In genomic region chr1:155245163-155245524, GRCh38 we compare ENCODE assay signal across 8 cellular contexts. TPM values are rescaled to one million over a fixed set of nuclear protein-coding genes. Genes with fewer than 3 reads are reported as not detected.
DNase-seq lines count a peak whose midpoint lies in the region; ATAC-seq and TF ChIP-seq lines count a peak whose summit lies in the region.

No MANE protein-coding gene starts in this region.

- 62 to 66% methylated on average over 8 of the region's 8 CpGs for WGBS in heart right ventricle, 2 donors
- 71 to 81% methylated on average over 6 to 7 of the region's 8 CpGs for WGBS in mesodermal cell (ENCODE audit: insufficient coverage in 2 of 2), 2 experiments

- peaks cover 49% of the 10 kb centered on the region for H3K4me1 Mint-ChIP-seq in brain

- H3K4me3 Mint-ChIP-seq in brain = peak overlapping the region; percentile 77 to 86 (median 80)

- peak overlapping the region; percentile 85 to 97 (median 92) for H3K27ac Mint-ChIP-seq in brain

- H3K27ac ChIP-seq in heart right ventricle = peak overlapping the region; percentile 71 to 96 (median 92)
- H3K27ac ChIP-seq in mesodermal cell (ENCODE audit: low read depth, low read length, severe bottlenecking) = peak overlapping the region; percentile 90
- peak overlapping the region; percentile 93 to 94 for H3K27ac ChIP-seq in uterus

- H3K9me3 ChIP-seq in heart right ventricle = no peaks in the 10 kb centered on the region
- no peaks in the 10 kb centered on the region for H3K9me3 ChIP-seq in mesodermal cell (ENCODE audit: control insufficient read depth, low read length)
- H3K9me3 ChIP-seq in uterus = no peaks in the 10 kb centered on the region

- H3K27me3 ChIP-seq in heart right ventricle (no peaks in the 10 kb centered on the region), uterus (peaks cover 0 to 3% of the 10 kb centered on the region in 2 donors)

- no peak for TF ChIP-seq POLR2A in uterus (IDR thresholded peaks at IDR 0.05)

- peak overlapping the region in 9 of 10 donors; percentile 46 to 84 (median 70) for H3K4me3 ChIP-seq in heart right ventricle
- H3K4me3 ChIP-seq in mesodermal cell (ENCODE audit: extremely low read depth, insufficient read depth, low read length, poor library complexity, severe bottlenecking) = peak overlapping the region; percentile 64
- peak overlapping the region; percentile 47 to 51 for H3K4me3 ChIP-seq in uterus

- H3K36me3 Mint-ChIP-seq in brain = peaks cover 6% of the 10 kb centered on the region

- peaks cover 6% of the 10 kb centered on the region for H3K27me3 Mint-ChIP-seq in brain

- peaks cover 3 to 42% (median 26%) of the 10 kb centered on the region in 9 donors for H3K4me1 ChIP-seq in heart right ventricle
- peaks cover 11% of the 10 kb centered on the region for H3K4me1 ChIP-seq in mesodermal cell (ENCODE audit: control insufficient read depth, insufficient read depth, low read length, poor library complexity, severe bottlenecking)
- H3K4me1 ChIP-seq in uterus = peaks cover 0 to 4% of the 10 kb centered on the region in 2 donors

- H3K36me3 ChIP-seq in heart right ventricle = peaks cover 0 to 25% (median 4%) of the 10 kb centered on the region in 9 donors
- H3K36me3 ChIP-seq in mesodermal cell (ENCODE audit: control insufficient read depth, insufficient read depth, low read length) = peaks cover 40% of the 10 kb centered on the region
- no peaks in the 10 kb centered on the region for H3K36me3 ChIP-seq in uterus

- peaks cover 0 to 9% (median 0%) of the 10 kb centered on the region in 5 experiments for H3K9me3 Mint-ChIP-seq in brain

- intact Hi-C loops in heart right ventricle (cut with DNase I) (loop anchor here in 1 of 10 donors (5.0 kb wide), 1 partner anchor 347 kb away; no protein-coding TSS in a partner anchor), left ventricle myocardium superior (cut with micrococcal nuclease) (no loop called here), uterus (cut with DNase I; ENCODE audit: low total_unique reads) (no loop called here)

- DNase-seq in heart right ventricle = no peak
- DNase-seq in left ventricle myocardium superior = no peak
- no peak for DNase-seq in uterus
- DNase-seq in iPS-NIHi7 (ENCODE audit: extremely low spot score) = no peak
- DNase-seq in NCI-H128 (lab: John Stamatoyannopoulos, UW; ENCODE audit: unreplicated experiment) = no peak
- DNase-seq in islet precursor cell = no peak

- TF ChIP-seq CTCF in heart right ventricle (IDR thresholded peaks at IDR 0.05) = no peak
- no peak for TF ChIP-seq CTCF in brain (conservative IDR thresholded peaks at IDR 0.05)
- TF ChIP-seq CTCF in uterus (IDR thresholded peaks at IDR 0.05) = no peak

- ATAC-seq in heart right ventricle = no peak
- ATAC-seq in left ventricle myocardium superior = no peak

RNA-seq across cellular contexts. Expression of gene ENTREP3, which starts 10.1 kb away (rescaled TPM):
- 10 to 100 TPM in 7 of 10 donors, 1 to 10 TPM in 3; 8.6 to 21.0 (median 11.3) TPM for total RNA-seq in heart right ventricle
- 10 to 100 TPM in 1 of 2 donors, 1 to 10 TPM in 1; 7.1 to 13.7 TPM for polyA plus RNA-seq in heart right ventricle
- total RNA-seq in left ventricle myocardium superior = 15.0 TPM
- polyA plus RNA-seq in brain (ENCODE audit: insufficient read depth, low read depth, low replicate concordance) = 40.8 TPM
- 62.6 TPM for polyA plus RNA-seq in mesodermal cell (2013, experiment 1 of 2)
- polyA plus RNA-seq in mesodermal cell (2013, experiment 2 of 2) = 54.7 TPM
- 10 to 100 TPM in 2 of 4 donors, 1 to 10 TPM in 2; 5.3 to 28.2 (median 11.7) TPM for total RNA-seq in uterus

RNA-seq across cellular contexts. Expression of gene SCAMP3, which starts 17.0 kb away (rescaled TPM):
- total RNA-seq in heart right ventricle = 10 to 100 TPM; 54.1 to 73.1 (median 60.1) TPM
- polyA plus RNA-seq in heart right ventricle = 100 to 1,000 TPM in 1 of 2 donors, 10 to 100 TPM in 1; 47.9 to 109 TPM
- total RNA-seq in left ventricle myocardium superior = 62.7 TPM
- polyA plus RNA-seq in brain (ENCODE audit: insufficient read depth, low read depth, low replicate concordance) = 118 TPM
- 66.3 TPM for polyA plus RNA-seq in mesodermal cell (2013, experiment 1 of 2)
- polyA plus RNA-seq in mesodermal cell (2013, experiment 2 of 2) = 54.7 TPM
- total RNA-seq in uterus = 10 to 100 TPM in 3 of 4 donors, 1 to 10 TPM in 1; 10.0 to 44.4 (median 29.2) TPM

RNA-seq across cellular contexts. Expression of gene CLK2, which starts 28.2 kb away (rescaled TPM):
- total RNA-seq in heart right ventricle (10 to 100 TPM; 12.5 to 21.9 (median 18.0) TPM), left ventricle myocardium superior (18.9 TPM), uterus (10 to 100 TPM; 25.4 to 75.3 (median 39.3) TPM)
- polyA plus RNA-seq in heart right ventricle (10 to 100 TPM; 17.4 to 47.1 TPM), brain (ENCODE audit: insufficient read depth, low read depth, low replicate concordance) (29.7 TPM)
- 59.9 TPM for polyA plus RNA-seq in mesodermal cell (2013, experiment 1 of 2)
- polyA plus RNA-seq in mesodermal cell (2013, experiment 2 of 2) = 59.1 TPM

RNA-seq across cellular contexts. Expression of gene HCN3, which starts 32.1 kb away (rescaled TPM):
- total RNA-seq in heart right ventricle (1 to 10 TPM in 5 of 10 donors, under 1 TPM in 5; 0.68 to 1.7 (median 1.0) TPM), left ventricle myocardium superior (1.5 TPM), uterus (1 to 10 TPM in 2 of 4 donors, not detected in 2; 4.2 to 5.5 TPM)
- polyA plus RNA-seq in heart right ventricle (1 to 10 TPM in 1 of 2 donors, under 1 TPM in 1; 0.81 to 3.2 TPM), brain (ENCODE audit: insufficient read depth, low read depth, low replicate concordance) (22.3 TPM)
- 7.9 TPM for polyA plus RNA-seq in mesodermal cell (2013, experiment 1 of 2)
- 5.0 TPM for polyA plus RNA-seq in mesodermal cell (2013, experiment 2 of 2)

RNA-seq across cellular contexts. Expression of gene MTX1, which starts 36.6 kb away (rescaled TPM):
- 10 to 100 TPM; 13.1 to 25.8 (median 17.1) TPM for total RNA-seq in heart right ventricle
- 10 to 100 TPM; 33.9 to 49.7 TPM for polyA plus RNA-seq in heart right ventricle
- total RNA-seq in left ventricle myocardium superior = 14.1 TPM
- 77.4 TPM for polyA plus RNA-seq in brain (ENCODE audit: insufficient read depth, low read depth, low replicate concordance)
- 56.6 TPM for polyA plus RNA-seq in mesodermal cell (2013, experiment 1 of 2)
- 41.7 TPM for polyA plus RNA-seq in mesodermal cell (2013, experiment 2 of 2)
- 10 to 100 TPM in 3 of 4 donors, 1 to 10 TPM in 1; 9.7 to 62.4 (median 26.0) TPM for total RNA-seq in uterus
